15 cellular contexts compared by ENCODE assay signal in the genomic region with DNA sequence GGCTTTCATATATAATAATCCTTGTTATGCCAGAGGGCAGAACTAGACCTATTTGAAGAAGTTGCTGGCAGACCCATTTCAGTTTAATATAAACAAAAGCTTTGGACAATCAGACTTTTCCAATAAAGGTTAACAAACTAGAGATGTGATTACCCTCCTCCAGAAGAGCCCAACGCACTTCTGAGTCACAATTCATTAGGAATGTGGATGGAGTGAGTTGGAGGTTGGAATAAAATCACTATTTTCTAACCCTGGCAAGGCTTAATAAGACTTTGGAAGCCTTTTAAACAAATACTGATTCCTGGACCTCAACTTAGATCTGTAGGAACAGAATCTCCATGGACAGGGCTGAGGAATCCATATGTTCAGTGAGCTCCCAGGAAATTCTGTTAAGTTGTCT.
DNase-seq lines count a peak whose midpoint lies in the region; ATAC-seq and TF ChIP-seq lines count a peak whose summit lies in the region.
"Had no signal": no experiment of that assay in that cellular context is flagged by ENCODE, and none has a peak within 500 bp of the region (broad histone marks: within the 10 kb centered on the region; RNA-seq: fewer than 3 reads in every experiment).

No MANE protein-coding gene starts in this region.

- H2BK5ac ChIP-seq in IMR-90 (ENCODE audit: low read depth, low read length, poor library complexity, severe bottlenecking) = peak overlapping the region; percentile 70

- H3K4me2 ChIP-seq in IMR-90 (ENCODE audit: low read depth, low read length) = no peak overlapping the region; the same call in 1 of the 2 replicates
- H3K4me2 ChIP-seq: GM23338 had no signal

- no CpG with 5 or more reads among the region's 1 CpG for WGBS in IMR-90 (ENCODE audit: extremely low coverage in 2 of 2, insufficient read length in 1 of 2), 2 experiments

- DNase-seq in AG10803 (ENCODE audit: low read depth) = peak; percentile 37
- peak; percentile 61 for DNase-seq in IMR-90
- DNase-seq in adipocyte (ENCODE audit: low read depth) = no peak
- DNase-seq in iris pigment epithelial cell (ENCODE audit: low read depth) = peak; percentile 41
- DNase-seq in activated CD4-positive, alpha-beta T cell treated with anti-CD3 and anti-CD28 coated beads, Interleukin-2, amount 50 U/mL, for 4 hours = no peak
- DNase-seq in ureter (ENCODE audit: low spot score) = no peak
- no peak for DNase-seq in NCI-H2196 (lab: John Stamatoyannopoulos, UW; ENCODE audit: unreplicated experiment)
- DNase-seq: AML-193, KBM-7, NCI-H1048, NCI-H146, NCI-H2081, NCI-H524 had no signal

- H2BK20ac ChIP-seq in IMR-90 (ENCODE audit: low read depth, low read length) = peak overlapping the region; percentile 75; the same call in 1 of the 2 replicates

- H4K20me1 ChIP-seq in IMR-90 (ENCODE audit: insufficient read depth, low read length) = no peaks in the 10 kb centered on the region

- H3K9me1 ChIP-seq in IMR-90 (ENCODE audit: insufficient read depth, low read length) = 0 out of 2 replicates have a peak, but pooled peaks cover 2% of the 10 kb centered on the region

- peak overlapping the region; percentile 18; the same call in 1 of the 2 replicates for H3K4ac ChIP-seq in IMR-90 (ENCODE audit: low read depth, low read length)

- H3K4me1 ChIP-seq in IMR-90 (ENCODE audit: control insufficient read depth, insufficient read depth, low read length) (peaks cover 6% of the 10 kb centered on the region), adipocyte (ENCODE audit: control insufficient read depth, insufficient read depth, low read length) (peaks cover 52% of the 10 kb centered on the region)

- no peak for TF ChIP-seq RAD21 in IMR-90 (IDR thresholded peaks at IDR 0.05; ENCODE audit: low read length)

- no peak for TF ChIP-seq POLR2A in IMR-90 (IDR thresholded peaks at IDR 0.05; ENCODE audit: low read depth, low read length)

- H3K36me3 ChIP-seq in IMR-90 (ENCODE audit: control insufficient read depth, insufficient read depth, low read length) (no peaks in the 10 kb centered on the region), adipocyte (ENCODE audit: control insufficient read depth, insufficient read depth, low read length, severe bottlenecking) (no peaks in the 10 kb centered on the region)

- CTCF ChIA-PET in IMR-90 (lab: Yijun Ruan, JAX) = interaction anchor here (1.5 kb wide), 1 partner anchor 9 kb away, joined by 3 read pairs; no protein-coding TSS in a partner anchor

- H4K8ac ChIP-seq in IMR-90 (ENCODE audit: low read depth in 2 of 2, low read length in 2 of 2) = peak overlapping the region in 1 of 2 experiments; percentile 66; a peak in 2 of 4 replicates

- peak overlapping the region; percentile 30; the same call in 1 of the 2 replicates for H3K14ac ChIP-seq in IMR-90 (replicated peaks; ENCODE audit: low read depth, low read length)

- no peak for TF ChIP-seq CTCF in AG10803 (conservative IDR thresholded peaks at IDR 0.05; ENCODE audit: low read length)
- no peak for TF ChIP-seq CTCF in IMR-90 (conservative IDR thresholded peaks at IDR 0.05; ENCODE audit: low read depth, low read length)

- no peak overlapping the region for H2AK5ac ChIP-seq in IMR-90 (ENCODE audit: low read depth, low read length)

- H4K5ac ChIP-seq in IMR-90 (ENCODE audit: low read depth, low read length) = peak overlapping the region; percentile 70; the same call in 1 of the 2 replicates

- POLR2A ChIA-PET in IMR-90 (lab: Charles Lee; ENCODE audit: unreplicated experiment) = no interaction called here

- H2AFZ ChIP-seq in IMR-90 (replicated peaks; ENCODE audit: low read length, poor library complexity) = no peak overlapping the region
- H2AFZ ChIP-seq: GM23338 had no signal

- peak; percentile 88 for ATAC-seq in IMR-90 (ENCODE audit: low read depth)
- no peak for ATAC-seq in GM21529 (IDR thresholded peaks at IDR 0.05; ENCODE audit: unreplicated experiment)
- ATAC-seq: GM23338 had no signal

- peak overlapping the region; percentile 94; the same call in 1 of the 2 replicates for H3K18ac ChIP-seq in IMR-90 (ENCODE audit: low read depth, low read length)

- H3K79me1 ChIP-seq in IMR-90 (ENCODE audit: low read depth in 1 of 2, low read length in 2 of 2) = no peaks in the 10 kb centered on the region

- H3K9me3 ChIP-seq in IMR-90 (ENCODE audit: control insufficient read depth, insufficient read depth, low read length) (no peaks in the 10 kb centered on the region), adipocyte (ENCODE audit: control insufficient read depth, low read length) (no peaks in the 10 kb centered on the region)

- peak overlapping the region; percentile 89; the same call in 2 of the 3 replicates for H2BK15ac ChIP-seq in IMR-90 (ENCODE audit: low read depth, low read length)

- H4K91ac ChIP-seq in IMR-90 (ENCODE audit: insufficient read depth, low read depth, low read length) = no peak overlapping the region

- H3K27me3 ChIP-seq in IMR-90 (ENCODE audit: control insufficient read depth, insufficient read depth, low read length) (no peaks in the 10 kb centered on the region), adipocyte (replicated peaks; ENCODE audit: control insufficient read depth, insufficient read depth, low read length) (no peaks in the 10 kb centered on the region)

- H3K9ac ChIP-seq in IMR-90 (ENCODE audit: low read depth, low read length) (no peak overlapping the region), adipocyte (ENCODE audit: low read length) (peak overlapping the region; percentile 16)

- no peak overlapping the region for H2BK120ac ChIP-seq in IMR-90 (ENCODE audit: low read depth, low read length)

- BruUV-seq in IMR-90 (replicated peaks; lab: Mats Ljungman, UMichigan) = no TSS peak

- no peak overlapping the region; the same call in 1 of the 2 replicates for H3K56ac ChIP-seq in IMR-90 (ENCODE audit: extremely low read depth, insufficient read depth, low read length)

- dilution Hi-C loops in IMR-90 (cut with HindIII; ENCODE audit: low sequenced_read_pairs, unreplicated experiment) = no loop called here

- H3K23ac ChIP-seq in IMR-90 (ENCODE audit: low read depth, low read length) = peak overlapping the region; percentile 14; the same call in 1 of the 2 replicates

- no peak overlapping the region for H3K27ac ChIP-seq in IMR-90 (ENCODE audit: insufficient read depth, low read length)

- H3K4me3 ChIP-seq in AG10803 (ENCODE audit: low read length) (no peak overlapping the region), IMR-90 (ENCODE audit: insufficient read depth, low read depth, low read length) (no peak overlapping the region), adipocyte (ENCODE audit: low read length) (no peak overlapping the region)
- H3K4me3 ChIP-seq: GM23338 had no signal

- intact Hi-C loops in IMR-90 (cut with micrococcal nuclease) = no loop called here

- no peak overlapping the region for H2AK9ac ChIP-seq in IMR-90 (replicated peaks; ENCODE audit: low read depth, low read length, poor library complexity)

- in situ Hi-C loops in IMR-90 (cut with MboI; ENCODE audit: low sequenced_read_pairs) = no loop called here

TF ChIP-seq in IMR-90, 13 proteins besides CTCF, POLR2A, EP300 and RAD21:
- TF ChIP-seq CEBPB (IDR thresholded peaks at IDR 0.05; ENCODE audit: low read depth, low read length) = no peak

Comparison
In these comparisons a context has a peak if more than half of its experiments do, and no peak if none do; other contexts are left out.
1. DNase-seq: peak in AG10803 (single experiment), IMR-90 (single experiment) and iris pigment epithelial cell (single experiment); none in adipocyte (single experiment), activated CD4-positive, alpha-beta T cell treated with anti-CD3 and anti-CD28 coated beads, Interleukin-2, amount 50 U/mL, for 4 hours (0 of 2), ureter (single experiment) and NCI-H2196 (single experiment).